Comparison of ENCODE assay signal across 23 cellular contexts in genomic region chr19:51356159-51356801, GRCh38. TPM values are rescaled to one million over a fixed set of nuclear protein-coding genes. Genes with fewer than 3 reads are reported as not detected.
"Had no signal": no experiment of that assay in that cellular context is flagged by ENCODE, and none has a peak within 500 bp of the region (broad histone marks: within the 10 kb centered on the region; RNA-seq: fewer than 3 reads in every experiment).

No MANE protein-coding gene starts in this region.

- H3K27ac Mint-ChIP-seq: activated naive CD4-positive, alpha-beta T cell treated with anti-CD3 and anti-CD28 coated beads, Interleukin-2, amount 10 ng/mL, durations not matched to agents 7 days and 5 days; activated T-helper 17 cell treated with anti-CD3 and anti-CD28 coated beads, Interleukin-2, amount 50 U/mL, for 72 hours; memory B cell; natural killer cell treated with Interleukin-12 subunit alpha and Interleukin-12 subunit beta and Interleukin-15 and Interleukin-18, amount 100 ng/mL, for 72 hours had no signal

- H3K9me3 Mint-ChIP-seq: activated naive CD4-positive, alpha-beta T cell treated with anti-CD3 and anti-CD28 coated beads, Interleukin-2, amount 10 ng/mL, durations not matched to agents 7 days and 5 days; activated T-helper 17 cell treated with anti-CD3 and anti-CD28 coated beads, Interleukin-2, amount 50 U/mL, for 72 hours; memory B cell; natural killer cell treated with Interleukin-12 subunit alpha and Interleukin-12 subunit beta and Interleukin-15 and Interleukin-18, amount 100 ng/mL, for 72 hours had no signal

- H3K4me3 ChIP-seq: left ventricle myocardium inferior, prostate gland, sigmoid colon, spleen, stomach, testis, upper lobe of left lung had no signal

- H3K27ac ChIP-seq: left ventricle myocardium inferior, prostate gland, sigmoid colon, spleen, stomach, testis, upper lobe of left lung had no signal

- H3K27me3 Mint-ChIP-seq: activated naive CD4-positive, alpha-beta T cell treated with anti-CD3 and anti-CD28 coated beads, Interleukin-2, amount 10 ng/mL, durations not matched to agents 7 days and 5 days; activated T-helper 17 cell treated with anti-CD3 and anti-CD28 coated beads, Interleukin-2, amount 50 U/mL, for 72 hours; memory B cell; natural killer cell treated with Interleukin-12 subunit alpha and Interleukin-12 subunit beta and Interleukin-15 and Interleukin-18, amount 100 ng/mL, for 72 hours had no signal

- H3K4me1 ChIP-seq: sigmoid colon, spleen, upper lobe of left lung had no signal

- ATAC-seq: activated T-helper 17 cell treated with anti-CD3 and anti-CD28 coated beads, Interleukin-2, amount 50 U/mL, for 72 hours; natural killer cell treated with Interleukin-12 subunit alpha and Interleukin-12 subunit beta and Interleukin-15 and Interleukin-18, amount 100 ng/mL, for 72 hours had no signal

- H3K4me3 Mint-ChIP-seq: activated naive CD4-positive, alpha-beta T cell treated with anti-CD3 and anti-CD28 coated beads, Interleukin-2, amount 10 ng/mL, durations not matched to agents 7 days and 5 days; memory B cell; natural killer cell treated with Interleukin-12 subunit alpha and Interleukin-12 subunit beta and Interleukin-15 and Interleukin-18, amount 100 ng/mL, for 72 hours had no signal

- H3K9me3 ChIP-seq: left ventricle myocardium inferior, prostate gland, sigmoid colon, spleen, stomach, testis, upper lobe of left lung had no signal

- H3K36me3 ChIP-seq: prostate gland had no signal

- DNase-seq: activated CD4-positive, alpha-beta T cell treated with anti-CD3 and anti-CD28 coated beads for 48 hours; activated naive CD4-positive, alpha-beta T cell treated with anti-CD3 and anti-CD28 coated beads, Interleukin-2, amount 10 ng/mL, durations not matched to agents 7 days and 5 days; activated T-cell treated with anti-CD3 and anti-CD28 coated beads for 4 hours; amniotic stem cell; caudate nucleus; hippocampal formation; left ventricle myocardium inferior; occipital lobe; SIG-M5; sigmoid colon; spleen; stimulated activated CD4-positive, alpha-beta T cell treated with anti-CD3 and anti-CD28 coated beads, Interleukin-1b, Interleukin-23, amount 100 ng/mL, for 48 hours; stomach; testis; upper lobe of left lung had no signal

- H3K27me3 ChIP-seq: sigmoid colon, spleen, stomach, testis, upper lobe of left lung had no signal

RNA-seq across cellular contexts. Expression of gene CLDND2, which starts 12.5 kb away (rescaled TPM):
- total RNA-seq: occipital lobe, sigmoid colon, stomach had no signal

RNA-seq across cellular contexts. Expression of gene NKG7, which starts 16.2 kb away (rescaled TPM):
- total RNA-seq: occipital lobe had no signal
- polyA plus RNA-seq: keratinocyte had no signal

RNA-seq across cellular contexts. Expression of gene LIM2, which starts 31.5 kb away (rescaled TPM):
- total RNA-seq: left ventricle myocardium inferior; mucosa of gallbladder; occipital lobe; prostate gland; sigmoid colon; spleen; stomach; T-helper 1 cell treated with Interleukin-12 subunit alpha and Interleukin-12 subunit beta and Interleukin-4 antibody, amounts not matched to agents 30 ng/mL and 1 ng/mL, for 36 hours had no signal
- polyA plus RNA-seq: esophagus, keratinocyte, sigmoid colon, spleen, stomach had no signal
